8 cellular contexts compared by ENCODE assay signal in the genomic region with DNA sequence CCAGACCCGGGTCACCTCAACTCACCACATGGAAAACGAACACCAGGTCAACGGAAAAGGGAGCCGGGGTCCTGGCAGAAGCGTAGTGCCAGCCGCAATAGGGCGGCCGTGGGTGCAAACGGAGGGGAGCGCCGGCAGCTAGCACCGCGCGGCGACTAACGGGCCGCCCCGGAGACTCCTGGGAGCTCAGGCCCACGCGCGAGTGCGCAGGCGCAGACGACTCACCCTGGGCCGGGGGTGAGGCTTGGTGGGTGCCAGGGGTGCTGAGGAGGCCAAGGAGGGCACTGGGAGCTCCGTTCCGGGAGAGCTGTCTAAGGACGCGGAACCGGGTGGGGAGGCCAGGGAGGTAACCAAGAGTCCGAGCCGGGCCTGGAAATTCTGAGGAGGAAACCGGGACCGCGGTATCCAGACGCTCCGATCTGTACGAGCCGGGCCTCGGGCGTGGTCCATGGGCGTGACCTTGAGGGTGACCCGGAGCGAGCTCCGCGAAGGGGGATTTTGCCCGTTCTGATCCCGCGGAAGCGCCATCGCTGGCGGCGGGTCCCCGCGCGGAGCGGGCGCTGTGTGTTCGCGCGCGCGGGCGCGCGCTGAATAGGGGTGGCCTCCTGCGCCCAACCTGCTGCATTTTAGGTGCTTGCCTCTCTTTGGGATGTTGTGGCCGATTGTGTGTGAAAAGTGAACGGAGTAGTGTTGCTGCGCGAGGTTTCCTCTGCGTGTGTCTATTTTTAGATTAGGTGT. TPM values are rescaled to one million over a fixed set of nuclear protein-coding genes. Genes with fewer than 3 reads are reported as not detected.
A peak's percentile ranks its signal among the peaks of the same experiment; 100 is the strongest.
DNase-seq lines count a peak whose midpoint lies in the region; ATAC-seq and TF ChIP-seq lines count a peak whose summit lies in the region.

A gene (plus strand): TSS at position 213 of the 738 bp plus-strand sequence. CDS start 4,602 bp downstream, outside the sequence.

- H3K36me3 ChIP-seq in H7 (replicated peaks; ENCODE audit: control insufficient read depth, insufficient read depth, low read length) (no peaks in the 10 kb centered on the region), duodenal mucosa (ENCODE audit: control insufficient read depth in 1 of 2, insufficient read depth in 2 of 2, low read length in 2 of 2) (no peaks in the 10 kb centered on the region), lower lobe of right lung (no peaks in the 10 kb centered on the region)

- intact Hi-C loops in lower lobe of right lung (cut with DNase I), result no loop called here

- H3K27me3 ChIP-seq in H7 (ENCODE audit: control insufficient read depth, insufficient read depth, low read length) (peaks cover 4% of the 10 kb centered on the region), duodenal mucosa (ENCODE audit: control insufficient read depth in 1 of 2, insufficient read depth in 2 of 2, low read length in 2 of 2) (no peaks in the 10 kb centered on the region), lower lobe of right lung (ENCODE audit: low read depth) (no peaks in the 10 kb centered on the region)

- H3K4me3 ChIP-seq in H7 (ENCODE audit: insufficient read depth, low read depth, low read length) (peak within 1 kb of the TSS; percentile 82), duodenal mucosa (ENCODE audit: low read depth in 1 of 2, low read length in 2 of 2) (peak within 1 kb of the TSS; percentile 62 to 76), lower lobe of right lung (peak within 1 kb of the TSS; percentile 71)

- no peak for TF ChIP-seq CTCF in lower lobe of right lung (IDR thresholded peaks at IDR 0.05)

- H3K9me3 ChIP-seq in duodenal mucosa (ENCODE audit: control insufficient read depth in 1 of 2, low read length in 2 of 2), result peaks cover 11 to 12% of the 10 kb centered on the region in 2 donors
- peaks cover 4% of the 10 kb centered on the region for H3K9me3 ChIP-seq in lower lobe of right lung

- H3K4me1 ChIP-seq in duodenal mucosa (ENCODE audit: control insufficient read depth in 1 of 2, insufficient read depth in 2 of 2, low read length in 2 of 2), result peaks cover 0 to 4% of the 10 kb centered on the region in 2 donors
- H3K4me1 ChIP-seq in lower lobe of right lung, result peaks cover 11% of the 10 kb centered on the region

- H3K9ac ChIP-seq in duodenal mucosa (ENCODE audit: low read depth in 1 of 2, low read length in 2 of 2), result peak within 1 kb of the TSS; percentile 38 to 54

- peak; percentile 95 to 96 for ATAC-seq in lower lobe of right lung

- H3K27ac ChIP-seq in duodenal mucosa (ENCODE audit: low read depth, low read length) (peak within 1 kb of the TSS; percentile 66), lower lobe of right lung (peak within 1 kb of the TSS; percentile 79)

- DNase-seq in ELF-1 (ENCODE audit: low read depth, low spot score) (peak; percentile 70), H7 (peak; percentile 85), NCI-H187 treated with DMSO at 0.1 percent for 48 hours (lab: John Stamatoyannopoulos, UW) (peak; percentile 19), lower lobe of right lung (peak; percentile 83), NCI-H1048 (lab: John Stamatoyannopoulos, UW) (no peak)
- peak; percentile 90 to 91 for DNase-seq in activated CD4-positive, alpha-beta T cell treated with anti-CD3 and anti-CD28 coated beads, Interleukin-2, amount 50 U/mL, for 48 hours
- peak; percentile 83 to 89 for DNase-seq in stimulated activated CD4-positive, alpha-beta T cell treated with anti-CD3 and anti-CD28 coated beads, Interleukin-4, amount 100 ng/mL, for 48 hours (ENCODE audit: low read depth in 2 of 2)

RNA-seq across cellular contexts. Expression of the gene that starts here (rescaled TPM):
- 6.2 and 14.1 TPM in 2 replicates for total RNA-seq in H7 (2014; rRNA removed; shearing (Covaris generic))
- 5.2 TPM for total RNA-seq in lower lobe of right lung
